In the genomic region with DNA sequence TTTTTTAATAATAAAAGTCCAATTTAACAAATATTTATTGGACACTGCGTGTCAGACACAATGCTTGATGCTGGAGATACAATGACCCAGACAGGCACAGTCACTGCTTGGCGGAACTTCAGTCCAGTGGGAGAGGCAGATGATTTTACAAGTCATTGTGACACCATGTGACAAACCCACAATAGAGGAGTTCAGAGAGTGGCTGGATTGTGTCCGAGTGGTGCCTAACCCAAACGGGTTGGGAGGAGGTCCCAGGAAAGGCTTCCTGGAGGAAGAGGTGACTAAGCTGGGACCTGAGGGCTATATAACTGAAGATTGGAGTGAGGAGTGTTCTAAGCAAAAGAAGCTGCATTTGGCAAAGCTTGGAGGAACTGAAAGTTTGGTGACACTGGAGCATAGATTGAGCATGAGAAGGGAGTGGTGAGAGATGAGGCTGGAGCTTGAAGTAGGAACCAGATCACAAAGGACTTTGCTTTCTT, we compare ENCODE assay signal across 1 cellular context.
TF ChIP-seq lines count a peak whose summit lies in the region.

No MANE protein-coding gene starts in this region.

TF ChIP-seq in K562, 482 proteins besides CTCF, POLR2A, EP300 and RAD21 (continued from another document):
- TF ChIP-seq UBTF (IDR thresholded peaks at IDR 0.05; ENCODE audit: borderline replicate concordance in 1 of 2, low read depth in 2 of 2, low read length in 2 of 2) (peak; percentile 46 to 51; a peak in 1 of 4 replicates), NRF1 (conservative IDR thresholded peaks at IDR 0.05 in 1 of 2, IDR thresholded peaks at IDR 0.05 in 1 of 2) (peak in 1 of 2 experiments; percentile 45), MAZ (CRISPR knock-in tag; conservative IDR thresholded peaks at IDR 0.05 in 1 of 2, IDR thresholded peaks at IDR 0.05 in 1 of 2) (peak in 1 of 2 experiments; percentile 47; a peak in 2 of 4 replicates), CXXC5 (CRISPR knock-in tag; IDR thresholded peaks at IDR 0.05) (peak; percentile 35; the same call in 1 of the 2 replicates), ZNF766 (CRISPR knock-in tag; conservative IDR thresholded peaks at IDR 0.05) (peak; percentile 56; the same call in 1 of the 2 replicates), SIN3A (IDR thresholded peaks at IDR 0.05; ENCODE audit: borderline replicate concordance in 2 of 2, control insufficient read depth in 1 of 2, low read depth in 2 of 2, low read length in 2 of 2) (no peak), SOX6 (IDR thresholded peaks at IDR 0.05) (peak; percentile 90), PBX2 (CRISPR knock-in tag; IDR thresholded peaks at IDR 0.05; ENCODE audit: low read depth) (no peak), PBX2 (tag; conservative IDR thresholded peaks at IDR 0.05; ENCODE audit: low read depth) (0 out of 2 replicates have a peak, but pooled peaks have one; percentile 8), SRSF1 (IDR thresholded peaks at IDR 0.05; ENCODE audit: low read depth, low read length) (no peak), HDGF (IDR thresholded peaks at IDR 0.05) (0 out of 2 replicates have a peak, but pooled peaks have one; percentile 53), EP400 (IDR thresholded peaks at IDR 0.05) (peak; percentile 47; the same call in 1 of the 2 replicates), TCF7L2 (IDR thresholded peaks at IDR 0.05; ENCODE audit: low read depth, low read length) (no peak), ARID1B (IDR thresholded peaks at IDR 0.05) (peak; percentile 56), RAD51 (IDR thresholded peaks at IDR 0.05; ENCODE audit: borderline replicate concordance, low read depth) (peak; percentile 79), TBL1XR1 (IDR thresholded peaks at IDR 0.05; ENCODE audit: low read length in 2 of 2) (peak in 1 of 2 experiments; percentile 35; a peak in 1 of 4 replicates), ELF4 (CRISPR knock-in tag; IDR thresholded peaks at IDR 0.05) (no peak), BCL6 (CRISPR knock-in tag; IDR thresholded peaks at IDR 0.05) (no peak), L3MBTL2 (IDR thresholded peaks at IDR 0.05) (peak; percentile 62; the same call in 1 of the 2 replicates), C11orf30 (IDR thresholded peaks at IDR 0.05; ENCODE audit: low read depth) (peak; percentile 94), HDAC2 (IDR thresholded peaks at IDR 0.05) (peak; percentile 65; the same call in 1 of the 2 replicates), NONO (IDR thresholded peaks at IDR 0.05; ENCODE audit: low read depth in 2 of 2, low read length in 1 of 2) (peak in 1 of 2 experiments; percentile 38; a peak in 1 of 4 replicates), PHF21A (IDR thresholded peaks at IDR 0.05; ENCODE audit: borderline replicate concordance, low read depth) (peak; percentile 28; the same call in 1 of the 2 replicates), ELF1 (tag; IDR thresholded peaks at IDR 0.05) (peak; percentile 68; the same call in 1 of the 2 replicates), ZNF639 (CRISPR knock-in tag; conservative IDR thresholded peaks at IDR 0.05 in 1 of 2, IDR thresholded peaks at IDR 0.05 in 1 of 2) (no peak), SMARCE1 (IDR thresholded peaks at IDR 0.05) (peak; percentile 66; the same call in 1 of the 2 replicates), SMARCA4 (IDR thresholded peaks at IDR 0.05) (peak; percentile 76), MNT (conservative IDR thresholded peaks at IDR 0.05) (peak; percentile 25 to 74; a peak in 2 of 4 replicates), ZBTB17 (CRISPR knock-in tag; IDR thresholded peaks at IDR 0.05) (peak; percentile 57; the same call in 1 of the 2 replicates), HOMEZ (CRISPR knock-in tag; IDR thresholded peaks at IDR 0.05) (no peak), HDAC1 (IDR thresholded peaks at IDR 0.05) (peak in 1 of 2 experiments; percentile 71; a peak in 2 of 4 replicates), HMBOX1 (IDR thresholded peaks at IDR 0.05) (peak; percentile 81), MEIS2 (IDR thresholded peaks at IDR 0.05; ENCODE audit: partially characterized antibody) (peak; percentile 43), SMAD4 (CRISPR knock-in tag; conservative IDR thresholded peaks at IDR 0.05) (peak; percentile 82), TRIM24 (IDR thresholded peaks at IDR 0.05) (peak in 1 of 2 experiments; percentile 44; a peak in 1 of 4 replicates), NR2C2 (CRISPR knock-in tag; IDR thresholded peaks at IDR 0.05) (no peak), NR2C2 (tag; IDR thresholded peaks at IDR 0.05) (peak; percentile 42; the same call in 1 of the 2 replicates)
- TF ChIP-seq, protein P1, sequence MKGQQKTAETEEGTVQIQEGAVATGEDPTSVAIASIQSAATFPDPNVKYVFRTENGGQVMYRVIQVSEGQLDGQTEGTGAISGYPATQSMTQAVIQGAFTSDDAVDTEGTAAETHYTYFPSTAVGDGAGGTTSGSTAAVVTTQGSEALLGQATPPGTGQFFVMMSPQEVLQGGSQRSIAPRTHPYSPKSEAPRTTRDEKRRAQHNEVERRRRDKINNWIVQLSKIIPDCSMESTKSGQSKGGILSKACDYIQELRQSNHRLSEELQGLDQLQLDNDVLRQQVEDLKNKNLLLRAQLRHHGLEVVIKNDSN (CRISPR knock-in tag; IDR thresholded peaks at IDR 0.05): peak; percentile 63
- TF ChIP-seq, protein P2, sequence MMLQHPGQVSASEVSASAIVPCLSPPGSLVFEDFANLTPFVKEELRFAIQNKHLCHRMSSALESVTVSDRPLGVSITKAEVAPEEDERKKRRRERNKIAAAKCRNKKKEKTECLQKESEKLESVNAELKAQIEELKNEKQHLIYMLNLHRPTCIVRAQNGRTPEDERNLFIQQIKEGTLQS (IDR thresholded peaks at IDR 0.05): peak; percentile 47; the same call in 1 of the 2 replicates
- TF ChIP-seq, protein P2 (CRISPR knock-in tag; conservative IDR thresholded peaks at IDR 0.05): 0 out of 2 replicates have a peak, but pooled peaks have one; percentile 41
